ENCODE assay signal across 1 cellular context in genomic region chr7:65981965-65982792, GRCh38.
TF ChIP-seq lines count a peak whose summit lies in the region.

Gene GUSB, minus strand, starts transcription at chr7:65982213. Its CDS starts 30 bp downstream, at chr7:65982183.

TF ChIP-seq in GM12878, 131 proteins besides CTCF, POLR2A, EP300 and RAD21 (continued from another document and continues in another):
- TF ChIP-seq, protein P1, sequence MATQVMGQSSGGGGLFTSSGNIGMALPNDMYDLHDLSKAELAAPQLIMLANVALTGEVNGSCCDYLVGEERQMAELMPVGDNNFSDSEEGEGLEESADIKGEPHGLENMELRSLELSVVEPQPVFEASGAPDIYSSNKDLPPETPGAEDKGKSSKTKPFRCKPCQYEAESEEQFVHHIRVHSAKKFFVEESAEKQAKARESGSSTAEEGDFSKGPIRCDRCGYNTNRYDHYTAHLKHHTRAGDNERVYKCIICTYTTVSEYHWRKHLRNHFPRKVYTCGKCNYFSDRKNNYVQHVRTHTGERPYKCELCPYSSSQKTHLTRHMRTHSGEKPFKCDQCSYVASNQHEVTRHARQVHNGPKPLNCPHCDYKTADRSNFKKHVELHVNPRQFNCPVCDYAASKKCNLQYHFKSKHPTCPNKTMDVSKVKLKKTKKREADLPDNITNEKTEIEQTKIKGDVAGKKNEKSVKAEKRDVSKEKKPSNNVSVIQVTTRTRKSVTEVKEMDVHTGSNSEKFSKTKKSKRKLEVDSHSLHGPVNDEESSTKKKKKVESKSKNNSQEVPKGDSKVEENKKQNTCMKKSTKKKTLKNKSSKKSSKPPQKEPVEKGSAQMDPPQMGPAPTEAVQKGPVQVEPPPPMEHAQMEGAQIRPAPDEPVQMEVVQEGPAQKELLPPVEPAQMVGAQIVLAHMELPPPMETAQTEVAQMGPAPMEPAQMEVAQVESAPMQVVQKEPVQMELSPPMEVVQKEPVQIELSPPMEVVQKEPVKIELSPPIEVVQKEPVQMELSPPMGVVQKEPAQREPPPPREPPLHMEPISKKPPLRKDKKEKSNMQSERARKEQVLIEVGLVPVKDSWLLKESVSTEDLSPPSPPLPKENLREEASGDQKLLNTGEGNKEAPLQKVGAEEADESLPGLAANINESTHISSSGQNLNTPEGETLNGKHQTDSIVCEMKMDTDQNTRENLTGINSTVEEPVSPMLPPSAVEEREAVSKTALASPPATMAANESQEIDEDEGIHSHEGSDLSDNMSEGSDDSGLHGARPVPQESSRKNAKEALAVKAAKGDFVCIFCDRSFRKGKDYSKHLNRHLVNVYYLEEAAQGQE (IDR thresholded peaks at IDR 0.05; ENCODE audit: low read depth, low read length): no peak
- TF ChIP-seq HCFC1 (IDR thresholded peaks at IDR 0.05; ENCODE audit: low read length) (peak; percentile 95), ZZZ3 (IDR thresholded peaks at IDR 0.05; ENCODE audit: control insufficient read depth, insufficient read length, low read depth) (no peak), BHLHE40 (IDR thresholded peaks at IDR 0.05; ENCODE audit: borderline replicate concordance in 1 of 2, low read depth in 2 of 2, low read length in 1 of 2) (peak; percentile 84 to 96; a peak in 3 of 4 replicates), BRCA1 (IDR thresholded peaks at IDR 0.05; ENCODE audit: low read depth, low read length) (no peak), NR2F1 (conservative IDR thresholded peaks at IDR 0.05) (peak; percentile 89; the same call in 1 of the 2 replicates), RFX5 (IDR thresholded peaks at IDR 0.05; ENCODE audit: low read depth, low read length) (peak; percentile 60), USF1 (IDR thresholded peaks at IDR 0.05; ENCODE audit: borderline replicate concordance, extremely low read length, insufficient read depth, low read depth, low read length) (peak; percentile 87), ZNF24 (IDR thresholded peaks at IDR 0.05) (0 out of 2 replicates have a peak, but pooled peaks have one; percentile 33), RELB (IDR thresholded peaks at IDR 0.05; ENCODE audit: low read depth) (peak; percentile 50; the same call in 1 of the 2 replicates), HDAC6 (IDR thresholded peaks at IDR 0.05; ENCODE audit: unreplicated experiment) (no peak), STAT1 (conservative IDR thresholded peaks at IDR 0.05) (peak; percentile 87), POU2F2 (IDR thresholded peaks at IDR 0.05; ENCODE audit: borderline replicate concordance, low read depth, low read length) (peak; percentile 41; the same call in 1 of the 3 replicates), YBX1 (IDR thresholded peaks at IDR 0.05) (no peak), ATF7 (IDR thresholded peaks at IDR 0.05; ENCODE audit: low read depth) (no peak), EZH2 (IDR thresholded peaks at IDR 0.05; ENCODE audit: borderline replicate concordance, control insufficient read depth, low read depth, low read length) (no peak), SIN3A (IDR thresholded peaks at IDR 0.05; ENCODE audit: low read depth, low read length) (peak; percentile 89), MTA2 (IDR thresholded peaks at IDR 0.05; ENCODE audit: low read depth) (no peak), SMC3 (IDR thresholded peaks at IDR 0.05; ENCODE audit: borderline replicate concordance, low read length) (no peak; the same call in 1 of the 2 replicates), NR2C2 (IDR thresholded peaks at IDR 0.05; ENCODE audit: borderline replicate concordance, control insufficient read depth, insufficient read length, low read depth) (no peak), SPI1 (IDR thresholded peaks at IDR 0.05; ENCODE audit: borderline replicate concordance, insufficient read depth, low read depth, low read length) (0 out of 2 replicates have a peak, but pooled peaks have one; percentile 0), ZBED1 (IDR thresholded peaks at IDR 0.05; ENCODE audit: borderline replicate concordance) (no peak), POLR2AphosphoS5 (IDR thresholded peaks at IDR 0.05; ENCODE audit: low read length) (peak; percentile 69; the same call in 1 of the 2 replicates), CBFB (IDR thresholded peaks at IDR 0.05; ENCODE audit: low read depth) (0 out of 2 replicates have a peak, but pooled peaks have one; percentile 17), SIX5 (IDR thresholded peaks at IDR 0.05; ENCODE audit: low read depth, low read length, severe bottlenecking) (peak; percentile 94), LARP7 (IDR thresholded peaks at IDR 0.05) (peak; percentile 97), IKZF2 (IDR thresholded peaks at IDR 0.05) (peak; percentile 62 to 79), CEBPB (IDR thresholded peaks at IDR 0.05; ENCODE audit: borderline replicate concordance in 1 of 2, low read depth in 2 of 2, low read length in 2 of 2) (no peak), MEF2B (IDR thresholded peaks at IDR 0.05; ENCODE audit: partially characterized antibody, poor library complexity, severe bottlenecking) (peak; percentile 54), NFXL1 (IDR thresholded peaks at IDR 0.05; ENCODE audit: borderline replicate concordance) (no peak), IRF4 (IDR thresholded peaks at IDR 0.05; ENCODE audit: low read depth, low read length) (no peak), ATF3 (IDR thresholded peaks at IDR 0.05; ENCODE audit: borderline replicate concordance, extremely low read depth, low read depth, low read length) (peak; percentile 94), KDM1A (IDR thresholded peaks at IDR 0.05; ENCODE audit: borderline replicate concordance) (no peak), SUPT20H (IDR thresholded peaks at IDR 0.05; ENCODE audit: borderline replicate concordance, control insufficient read depth, low read depth, low read length) (no peak), HSF1 (IDR thresholded peaks at IDR 0.05; ENCODE audit: low read depth, low read length) (0 out of 2 replicates have a peak, but pooled peaks have one; percentile 35), BCL11A (IDR thresholded peaks at IDR 0.05; ENCODE audit: low read depth, low read length) (no peak), SP1 (IDR thresholded peaks at IDR 0.05; ENCODE audit: low read depth, low read length) (peak; percentile 82)
- TF ChIP-seq, protein P2, sequence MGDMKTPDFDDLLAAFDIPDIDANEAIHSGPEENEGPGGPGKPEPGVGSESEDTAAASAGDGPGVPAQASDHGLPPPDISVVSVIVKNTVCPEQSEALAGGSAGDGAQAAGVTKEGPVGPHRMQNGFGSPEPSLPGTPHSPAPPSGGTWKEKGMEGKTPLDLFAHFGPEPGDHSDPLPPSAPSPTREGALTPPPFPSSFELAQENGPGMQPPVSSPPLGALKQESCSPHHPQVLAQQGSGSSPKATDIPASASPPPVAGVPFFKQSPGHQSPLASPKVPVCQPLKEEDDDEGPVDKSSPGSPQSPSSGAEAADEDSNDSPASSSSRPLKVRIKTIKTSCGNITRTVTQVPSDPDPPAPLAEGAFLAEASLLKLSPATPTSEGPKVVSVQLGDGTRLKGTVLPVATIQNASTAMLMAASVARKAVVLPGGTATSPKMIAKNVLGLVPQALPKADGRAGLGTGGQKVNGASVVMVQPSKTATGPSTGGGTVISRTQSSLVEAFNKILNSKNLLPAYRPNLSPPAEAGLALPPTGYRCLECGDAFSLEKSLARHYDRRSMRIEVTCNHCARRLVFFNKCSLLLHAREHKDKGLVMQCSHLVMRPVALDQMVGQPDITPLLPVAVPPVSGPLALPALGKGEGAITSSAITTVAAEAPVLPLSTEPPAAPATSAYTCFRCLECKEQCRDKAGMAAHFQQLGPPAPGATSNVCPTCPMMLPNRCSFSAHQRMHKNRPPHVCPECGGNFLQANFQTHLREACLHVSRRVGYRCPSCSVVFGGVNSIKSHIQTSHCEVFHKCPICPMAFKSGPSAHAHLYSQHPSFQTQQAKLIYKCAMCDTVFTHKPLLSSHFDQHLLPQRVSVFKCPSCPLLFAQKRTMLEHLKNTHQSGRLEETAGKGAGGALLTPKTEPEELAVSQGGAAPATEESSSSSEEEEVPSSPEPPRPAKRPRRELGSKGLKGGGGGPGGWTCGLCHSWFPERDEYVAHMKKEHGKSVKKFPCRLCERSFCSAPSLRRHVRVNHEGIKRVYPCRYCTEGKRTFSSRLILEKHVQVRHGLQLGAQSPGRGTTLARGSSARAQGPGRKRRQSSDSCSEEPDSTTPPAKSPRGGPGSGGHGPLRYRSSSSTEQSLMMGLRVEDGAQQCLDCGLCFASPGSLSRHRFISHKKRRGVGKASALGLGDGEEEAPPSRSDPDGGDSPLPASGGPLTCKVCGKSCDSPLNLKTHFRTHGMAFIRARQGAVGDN (IDR thresholded peaks at IDR 0.05): peak; percentile 79
- TF ChIP-seq, protein P3, sequence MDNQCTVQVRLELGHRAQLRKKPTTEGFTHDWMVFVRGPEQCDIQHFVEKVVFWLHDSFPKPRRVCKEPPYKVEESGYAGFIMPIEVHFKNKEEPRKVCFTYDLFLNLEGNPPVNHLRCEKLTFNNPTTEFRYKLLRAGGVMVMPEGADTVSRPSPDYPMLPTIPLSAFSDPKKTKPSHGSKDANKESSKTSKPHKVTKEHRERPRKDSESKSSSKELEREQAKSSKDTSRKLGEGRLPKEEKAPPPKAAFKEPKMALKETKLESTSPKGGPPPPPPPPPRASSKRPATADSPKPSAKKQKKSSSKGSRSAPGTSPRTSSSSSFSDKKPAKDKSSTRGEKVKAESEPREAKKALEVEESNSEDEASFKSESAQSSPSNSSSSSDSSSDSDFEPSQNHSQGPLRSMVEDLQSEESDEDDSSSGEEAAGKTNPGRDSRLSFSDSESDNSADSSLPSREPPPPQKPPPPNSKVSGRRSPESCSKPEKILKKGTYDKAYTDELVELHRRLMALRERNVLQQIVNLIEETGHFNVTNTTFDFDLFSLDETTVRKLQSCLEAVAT (IDR thresholded peaks at IDR 0.05): peak; percentile 68
- TF ChIP-seq, protein P4, sequence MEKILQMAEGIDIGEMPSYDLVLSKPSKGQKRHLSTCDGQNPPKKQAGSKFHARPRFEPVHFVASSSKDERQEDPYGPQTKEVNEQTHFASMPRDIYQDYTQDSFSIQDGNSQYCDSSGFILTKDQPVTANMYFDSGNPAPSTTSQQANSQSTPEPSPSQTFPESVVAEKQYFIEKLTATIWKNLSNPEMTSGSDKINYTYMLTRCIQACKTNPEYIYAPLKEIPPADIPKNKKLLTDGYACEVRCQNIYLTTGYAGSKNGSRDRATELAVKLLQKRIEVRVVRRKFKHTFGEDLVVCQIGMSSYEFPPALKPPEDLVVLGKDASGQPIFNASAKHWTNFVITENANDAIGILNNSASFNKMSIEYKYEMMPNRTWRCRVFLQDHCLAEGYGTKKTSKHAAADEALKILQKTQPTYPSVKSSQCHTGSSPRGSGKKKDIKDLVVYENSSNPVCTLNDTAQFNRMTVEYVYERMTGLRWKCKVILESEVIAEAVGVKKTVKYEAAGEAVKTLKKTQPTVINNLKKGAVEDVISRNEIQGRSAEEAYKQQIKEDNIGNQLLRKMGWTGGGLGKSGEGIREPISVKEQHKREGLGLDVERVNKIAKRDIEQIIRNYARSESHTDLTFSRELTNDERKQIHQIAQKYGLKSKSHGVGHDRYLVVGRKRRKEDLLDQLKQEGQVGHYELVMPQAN (conservative IDR thresholded peaks at IDR 0.05): peak; percentile 95
- TF ChIP-seq, protein P5, sequence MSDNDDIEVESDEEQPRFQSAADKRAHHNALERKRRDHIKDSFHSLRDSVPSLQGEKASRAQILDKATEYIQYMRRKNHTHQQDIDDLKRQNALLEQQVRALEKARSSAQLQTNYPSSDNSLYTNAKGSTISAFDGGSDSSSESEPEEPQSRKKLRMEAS (IDR thresholded peaks at IDR 0.05; ENCODE audit: low read depth, low read length): peak; percentile 92
- TF ChIP-seq, protein P6, sequence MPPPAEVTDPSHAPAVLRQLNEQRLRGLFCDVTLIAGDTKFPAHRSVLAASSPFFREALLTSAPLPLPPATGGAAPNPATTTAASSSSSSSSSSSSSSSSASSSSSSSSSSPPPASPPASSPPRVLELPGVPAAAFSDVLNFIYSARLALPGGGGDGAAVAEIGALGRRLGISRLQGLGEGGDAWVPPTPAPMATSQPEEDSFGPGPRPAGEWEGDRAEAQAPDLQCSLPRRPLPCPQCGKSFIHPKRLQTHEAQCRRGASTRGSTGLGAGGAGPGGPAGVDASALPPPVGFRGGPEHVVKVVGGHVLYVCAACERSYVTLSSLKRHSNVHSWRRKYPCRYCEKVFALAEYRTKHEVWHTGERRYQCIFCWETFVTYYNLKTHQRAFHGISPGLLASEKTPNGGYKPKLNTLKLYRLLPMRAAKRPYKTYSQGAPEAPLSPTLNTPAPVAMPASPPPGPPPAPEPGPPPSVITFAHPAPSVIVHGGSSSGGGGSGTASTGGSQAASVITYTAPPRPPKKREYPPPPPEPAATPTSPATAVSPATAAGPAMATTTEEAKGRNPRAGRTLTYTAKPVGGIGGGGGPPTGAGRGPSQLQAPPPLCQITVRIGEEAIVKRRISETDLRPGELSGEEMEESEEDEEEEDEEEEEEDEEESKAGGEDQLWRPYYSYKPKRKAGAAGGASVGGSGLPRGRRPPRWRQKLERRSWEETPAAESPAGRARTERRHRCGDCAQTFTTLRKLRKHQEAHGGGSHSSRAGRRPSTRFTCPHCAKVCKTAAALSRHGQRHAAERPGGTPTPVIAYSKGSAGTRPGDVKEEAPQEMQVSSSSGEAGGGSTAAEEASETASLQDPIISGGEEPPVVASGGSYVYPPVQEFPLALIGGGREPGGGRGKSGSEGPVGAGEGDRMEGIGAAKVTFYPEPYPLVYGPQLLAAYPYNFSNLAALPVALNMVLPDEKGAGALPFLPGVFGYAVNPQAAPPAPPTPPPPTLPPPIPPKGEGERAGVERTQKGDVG (CRISPR knock-in tag; IDR thresholded peaks at IDR 0.05): no peak
